In genomic region chr2:215637658-215638057, GRCh38 we compare ENCODE assay signal across 21 cellular contexts.
A peak's percentile ranks its signal among the peaks of the same experiment; 100 is the strongest.
DNase-seq lines count a peak whose midpoint lies in the region; ATAC-seq and TF ChIP-seq lines count a peak whose summit lies in the region.
"Had no signal": no experiment of that assay in that cellular context is flagged by ENCODE, and none has a peak within 500 bp of the region (broad histone marks: within the 10 kb centered on the region; RNA-seq: fewer than 3 reads in every experiment).

No MANE protein-coding gene starts in this region.

- intact Hi-C loops in Right ventricle myocardium inferior (cut with DNase I), result no loop called here

- no peak overlapping the region for H3K4me3 ChIP-seq in AG10803 (ENCODE audit: low read length)
- no peak overlapping the region for H3K4me3 ChIP-seq in adipocyte (ENCODE audit: low read length)
- no peak overlapping the region for H3K4me3 ChIP-seq in choroid plexus epithelial cell (ENCODE audit: low read depth, low read length)
- H3K4me3 ChIP-seq: MG63 had no signal

- H3K27me3 ChIP-seq in adipocyte (replicated peaks; ENCODE audit: control insufficient read depth, insufficient read depth, low read length), result no peaks in the 10 kb centered on the region
- H3K27me3 ChIP-seq: MG63 had no signal

- H3K4me3 Mint-ChIP-seq in progenitor cell of endocrine pancreas (ENCODE audit: low read depth), result no peak overlapping the region
- H3K4me3 Mint-ChIP-seq: CD14-positive monocyte had no signal

- peaks cover 64% of the 10 kb centered on the region for H3K9me3 Mint-ChIP-seq in progenitor cell of endocrine pancreas (ENCODE audit: low read depth)

- peaks cover 66% of the 10 kb centered on the region for H3K36me3 Mint-ChIP-seq in progenitor cell of endocrine pancreas (ENCODE audit: insufficient read depth)

- TF ChIP-seq CTCF in AG10803 (conservative IDR thresholded peaks at IDR 0.05; ENCODE audit: low read length) (no peak), choroid plexus epithelial cell (conservative IDR thresholded peaks at IDR 0.05; ENCODE audit: low read depth, low read length) (no peak), omental fat pad (IDR thresholded peaks at IDR 0.05) (no peak), progenitor cell of endocrine pancreas (IDR thresholded peaks at IDR 0.05; ENCODE audit: unreplicated experiment) (no peak)

- peaks cover 8% of the 10 kb centered on the region for H3K4me1 ChIP-seq in adipocyte (ENCODE audit: control insufficient read depth, insufficient read depth, low read length)

- no peaks in the 10 kb centered on the region for H3K36me3 ChIP-seq in adipocyte (ENCODE audit: control insufficient read depth, insufficient read depth, low read length, severe bottlenecking)
- H3K36me3 ChIP-seq: MG63 had no signal

- H3K27me3 Mint-ChIP-seq in progenitor cell of endocrine pancreas, result no peaks in the 10 kb centered on the region

- DNase-seq in AG10803 (ENCODE audit: low read depth) (peak; percentile 40), adipocyte (ENCODE audit: low read depth) (peak; percentile 56), choroid plexus epithelial cell (ENCODE audit: low read depth) (peak; percentile 76), omental fat pad (ENCODE audit: low spot score) (no peak), Right ventricle myocardium inferior (ENCODE audit: missing footprints) (no peak), progenitor cell of endocrine pancreas (ENCODE audit: low spot score, unreplicated experiment) (no peak)
- DNase-seq: 8988T; DMS53; EL; GF-D8; Kasumi-1; MG63; NCI-H1417; NCI-H187; NCI-H510A treated with DMSO at 0.1 percent for 48 hours; NCI-H748 treated with DMSO at 0.1 percent for 48 hours; NK-92 treated with Interleukin-12 subunit alpha and Interleukin-12 subunit beta, amount 100 ng/mL, for 24 hours; SIG-M5; SK-N-SH had no signal

- ATAC-seq in omental fat pad (ENCODE audit: low FRiP score) (peak; percentile 70), HG03342 (IDR thresholded peaks at IDR 0.05; ENCODE audit: unreplicated experiment) (no peak), Right ventricle myocardium inferior (no peak)

- H3K9ac ChIP-seq in adipocyte (ENCODE audit: low read length), result no peak overlapping the region
- H3K9ac ChIP-seq: SK-N-SH had no signal

- H3K27ac Mint-ChIP-seq in progenitor cell of endocrine pancreas, result no peak overlapping the region
- H3K27ac Mint-ChIP-seq: CD14-positive monocyte had no signal

- peaks cover 23% of the 10 kb centered on the region for H3K9me3 ChIP-seq in adipocyte (ENCODE audit: control insufficient read depth, low read length)

- H3K4me1 Mint-ChIP-seq in progenitor cell of endocrine pancreas (ENCODE audit: low read depth), result no peaks in the 10 kb centered on the region
- H3K4me1 Mint-ChIP-seq: CD14-positive monocyte had no signal

Comparison
In these comparisons a context has a peak if more than half of its experiments do, and no peak if none do; other contexts are left out.
1. DNase-seq: peak in AG10803 (single experiment), adipocyte (single experiment) and choroid plexus epithelial cell (single experiment); none in omental fat pad (single experiment), Right ventricle myocardium inferior (single experiment) and progenitor cell of endocrine pancreas (single experiment).